31 cellular contexts compared by ENCODE assay signal in genomic region chr2:226855766-226856165, GRCh38.
"Had no signal": no experiment of that assay in that cellular context is flagged by ENCODE, and none has a peak within 500 bp of the region (broad histone marks: within the 10 kb centered on the region; RNA-seq: fewer than 3 reads in every experiment).

No MANE protein-coding gene starts in this region.

- H3K27me3 ChIP-seq: adrenal gland, body of pancreas, brain microvascular endothelial cell, breast epithelium had no signal

- H3K36me3 ChIP-seq: adrenal gland, brain microvascular endothelial cell, breast epithelium had no signal

- H3K4me3 ChIP-seq: adrenal gland, body of pancreas, breast epithelium had no signal

- H3K27ac ChIP-seq: adrenal gland, body of pancreas, brain microvascular endothelial cell, breast epithelium, VCaP had no signal

- H3K9me3 ChIP-seq: adrenal gland, body of pancreas, breast epithelium had no signal

- DNase-seq: activated B cell treated with CpG ODN at 0.5 μM for 24 hours; activated CD4-positive, alpha-beta memory T cell treated with anti-CD3 and anti-CD28 coated beads for 36 hours; activated CD4-positive, alpha-beta T cell treated with anti-CD3 and anti-CD28 coated beads for 4 hours; activated CD4-positive, alpha-beta T cell treated with anti-CD3 and anti-CD28 coated beads, Interleukin-2, amount 10 ng/mL, durations not matched to agents 24 days and 14 days; activated CD4-positive, alpha-beta T cell treated with anti-CD3 and anti-CD28 coated beads, Interleukin-2, amount 50 U/mL, for 1 hour; activated CD4-positive, alpha-beta T cell treated with anti-CD3 and anti-CD28 coated beads, Interleukin-2, amount 50 U/mL, for 4 hours; activated CD4-positive, CD25-positive, alpha-beta regulatory T cell treated with anti-CD3 and anti-CD28 coated beads, Interleukin-2, amount 50 U/mL, for 72 hours; activated CD8-positive, alpha-beta memory T cell treated with anti-CD3 and anti-CD28 coated beads, Interleukin-2, amount 50 U/mL, for 4 hours; activated CD8-positive, alpha-beta T cell treated with anti-CD3 and anti-CD28 coated beads for 36 hours; activated effector memory CD4-positive, alpha-beta T cell treated with anti-CD3 and anti-CD28 coated beads, Interleukin-2, amount 50 U/mL, for 16 hours; activated gamma-delta T cell treated with Interleukin-2 at 50 U/mL for 16 hours; activated naive CD4-positive, alpha-beta T cell; activated naive CD4-positive, alpha-beta T cell treated with anti-CD3 and anti-CD28 coated beads for 36 hours; activated naive CD4-positive, alpha-beta T cell treated with anti-CD3 and anti-CD28 coated beads, Interleukin-2, amount 50 U/mL, for 16 hours; activated naive CD8-positive, alpha-beta T cell treated with anti-CD3 and anti-CD28 coated beads for 36 hours; activated T-cell treated with anti-CD3 and anti-CD28 coated beads for 4 hours; activated T-cell treated with anti-CD3 and anti-CD28 coated beads, Interleukin-2, amount 50 U/mL, for 1 hour; activated T-cell treated with anti-CD3 and anti-CD28 coated beads, Interleukin-2, amount 50 U/mL, for 4 hours; activated T-cell treated with anti-CD3 and anti-CD28 coated beads, Interleukin-2, amount 50 U/mL, for 72 hours; adrenal gland; amniotic stem cell; aorta; body of pancreas; brain microvascular endothelial cell; central memory CD4-positive, alpha-beta T cell; T-helper 2 cell; T-helper 9 cell had no signal

- ATAC-seq: activated CD8-positive, alpha-beta T cell treated with anti-CD3 and anti-CD28 coated beads for 36 hours; activated naive CD4-positive, alpha-beta T cell treated with anti-CD3 and anti-CD28 coated beads, Interleukin-2, amount 50 U/mL, for 72 hours; activated T-cell treated with anti-CD3 and anti-CD28 coated beads, Interleukin-2, amount 50 U/mL, for 4 hours; activated T-cell treated with anti-CD3 and anti-CD28 coated beads, Interleukin-2, amount 50 U/mL, for 72 hours; activated T-helper 17 cell treated with anti-CD3 and anti-CD28 coated beads, Interleukin-2, amount 50 U/mL, for 72 hours; body of pancreas had no signal

- H3K4me1 ChIP-seq: adrenal gland, body of pancreas, breast epithelium had no signal
